Comparison of ENCODE assay signal across 9 cellular contexts in the genomic region with DNA sequence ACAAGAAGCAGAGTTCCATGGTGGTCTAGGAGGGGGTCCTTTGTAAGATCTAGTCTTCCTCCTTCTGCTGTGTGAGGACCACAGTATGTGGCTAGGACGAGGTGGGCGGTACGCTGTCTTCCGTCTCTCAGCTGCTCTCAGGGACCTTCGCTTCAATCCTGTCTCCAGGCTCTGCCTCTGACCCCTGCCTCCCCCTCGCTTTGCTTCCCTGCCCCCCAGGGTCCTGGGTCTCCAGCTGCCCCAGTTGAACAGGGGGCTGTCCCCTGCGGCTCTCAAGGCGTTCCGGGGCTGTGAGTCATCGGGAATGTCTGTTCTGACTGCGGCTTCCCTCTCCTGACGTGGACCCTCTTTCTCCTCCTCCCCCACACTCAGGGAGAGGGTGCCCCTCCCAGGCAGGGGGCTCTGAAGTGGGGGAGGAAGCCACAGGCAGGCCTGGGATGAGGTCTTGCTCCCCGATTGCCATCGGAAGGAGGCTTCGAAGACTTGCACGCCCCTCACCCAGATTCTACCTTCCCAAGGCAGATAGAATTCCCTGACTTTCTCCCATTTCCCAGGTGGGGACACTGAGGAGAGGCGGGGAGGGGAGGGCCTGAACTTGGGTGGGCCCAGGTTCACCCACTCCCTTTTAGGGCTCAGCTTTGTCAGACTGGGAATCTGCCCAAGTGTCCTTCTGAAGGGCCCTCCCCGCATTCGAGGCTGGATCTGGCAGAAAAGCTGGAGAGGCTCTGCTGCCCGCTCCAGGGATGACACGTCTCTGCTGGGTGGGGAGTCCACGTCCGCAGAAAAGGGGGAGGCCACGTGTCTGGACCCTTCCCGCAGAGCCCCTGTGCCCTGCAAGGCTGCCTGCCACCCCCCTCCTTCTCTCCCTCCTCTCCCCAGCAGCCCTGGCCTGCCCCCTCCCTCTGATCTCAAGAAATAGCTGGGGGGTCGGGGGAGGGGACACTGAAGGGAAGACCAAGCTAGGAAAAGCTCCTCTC. TPM values are rescaled to one million over a fixed set of nuclear protein-coding genes. Genes with fewer than 3 reads are reported as not detected.
DNase-seq lines count a peak whose midpoint lies in the region; ATAC-seq and TF ChIP-seq lines count a peak whose summit lies in the region.
"Had no signal": no experiment of that assay in that cellular context is flagged by ENCODE, and none has a peak within 500 bp of the region (broad histone marks: within the 10 kb centered on the region; RNA-seq: fewer than 3 reads in every experiment).

No MANE protein-coding gene starts in this region.

- intact Hi-C loops in right cardiac atrium (cut with DNase I) (no loop called here), gastrocnemius medialis (cut with DNase I; ENCODE audit: low total_unique reads) (no loop called here)
- intact Hi-C loops in activated T-helper 2 cell treated with anti-CD3 and anti-CD28 coated beads, Interferon-gamma antibody, Interleukin-2, Interleukin-4, amounts not matched to agents 10 μg/mL and 5 μg/mL and 100 μg/mL, durations not matched to agents 14 hours and 24 hours and 36 hours (cut with micrococcal nuclease): no loop called here

- no peak overlapping the region for H3K27ac Mint-ChIP-seq in activated T-helper 17 cell treated with anti-CD3 and anti-CD28 coated beads, Interleukin-2, amount 50 U/mL, for 72 hours
- H3K27ac Mint-ChIP-seq in activated T-helper 2 cell treated with anti-CD3 and anti-CD28 coated beads, Interferon-gamma antibody, Interleukin-2, Interleukin-4, amounts not matched to agents 10 μg/mL and 5 μg/mL and 100 μg/mL, durations not matched to agents 14 hours and 24 hours and 36 hours: no peak overlapping the region

- peaks cover 52% of the 10 kb centered on the region for H3K27me3 Mint-ChIP-seq in activated T-helper 17 cell treated with anti-CD3 and anti-CD28 coated beads, Interleukin-2, amount 50 U/mL, for 72 hours
- peaks cover 44% of the 10 kb centered on the region for H3K27me3 Mint-ChIP-seq in activated T-helper 2 cell treated with anti-CD3 and anti-CD28 coated beads, Interferon-gamma antibody, Interleukin-2, Interleukin-4, amounts not matched to agents 10 μg/mL and 5 μg/mL and 100 μg/mL, durations not matched to agents 14 hours and 24 hours and 36 hours (ENCODE audit: low read depth)

- whole genome bisulfite sequencing in right cardiac atrium: 27% methylated on average over 26 of the region's 26 CpGs

- no peak for TF ChIP-seq CTCF in gastrocnemius medialis (IDR thresholded peaks at IDR 0.05 in 4 of 5, conservative IDR thresholded peaks at IDR 0.05 in 1 of 5)

- in situ Hi-C loops in gastrocnemius medialis (cut with MboI; ENCODE audit: low sequenced_read_pairs in 4 of 4): no loop called here

- ATAC-seq in activated T-helper 17 cell treated with anti-CD3 and anti-CD28 coated beads, Interleukin-2, amount 50 U/mL, for 72 hours (replicated peaks): no peak
- ATAC-seq in right cardiac atrium (peak; percentile 47 to 70), gastrocnemius medialis (peak in 1 of 2 donors; percentile 16), HG03378 (IDR thresholded peaks at IDR 0.05; ENCODE audit: unreplicated experiment) (no peak), HG02642 (IDR thresholded peaks at IDR 0.05; ENCODE audit: poor library complexity, unreplicated experiment) (no peak)

- H3K27me3 ChIP-seq in right cardiac atrium (ENCODE audit: control insufficient read depth, insufficient read depth) (no peaks in the 10 kb centered on the region), gastrocnemius medialis (peaks cover 8 to 30% (median 28%) of the 10 kb centered on the region in 3 donors)

- no peak overlapping the region for H3K4me3 ChIP-seq in right cardiac atrium (ENCODE audit: low read length)
- H3K4me3 ChIP-seq in gastrocnemius medialis: no peak overlapping the region

- peaks cover 10% of the 10 kb centered on the region for H3K4me1 Mint-ChIP-seq in activated T-helper 17 cell treated with anti-CD3 and anti-CD28 coated beads, Interleukin-2, amount 50 U/mL, for 72 hours
- peaks cover 11% of the 10 kb centered on the region for H3K4me1 Mint-ChIP-seq in activated T-helper 2 cell treated with anti-CD3 and anti-CD28 coated beads, Interferon-gamma antibody, Interleukin-2, Interleukin-4, amounts not matched to agents 10 μg/mL and 5 μg/mL and 100 μg/mL, durations not matched to agents 14 hours and 24 hours and 36 hours (ENCODE audit: low read depth)

- H3K4me1 ChIP-seq in right cardiac atrium (ENCODE audit: control insufficient read depth, insufficient read depth, low read length) (peaks cover 2% of the 10 kb centered on the region), gastrocnemius medialis (peaks cover 4 to 15% of the 10 kb centered on the region in 2 donors)

- no peaks in the 10 kb centered on the region for H3K36me3 Mint-ChIP-seq in activated T-helper 17 cell treated with anti-CD3 and anti-CD28 coated beads, Interleukin-2, amount 50 U/mL, for 72 hours (ENCODE audit: low read depth)
- H3K36me3 Mint-ChIP-seq in activated T-helper 2 cell treated with anti-CD3 and anti-CD28 coated beads, Interferon-gamma antibody, Interleukin-2, Interleukin-4, amounts not matched to agents 10 μg/mL and 5 μg/mL and 100 μg/mL, durations not matched to agents 14 hours and 24 hours and 36 hours (ENCODE audit: low read depth): no peaks in the 10 kb centered on the region

- DNase-seq in GM04503 (ENCODE audit: low read depth): peak; percentile 82
- peak; percentile 84 to 88 (median 85) for DNase-seq in right cardiac atrium
- no peak for DNase-seq in gastrocnemius medialis
- no peak for DNase-seq in activated T-helper 2 cell treated with anti-CD3 and anti-CD28 coated beads, Interferon-gamma antibody, Interleukin-2, Interleukin-4, amounts not matched to agents 10 μg/mL and 5 μg/mL and 100 μg/mL, durations not matched to agents 14 hours and 24 hours and 36 hours (ENCODE audit: low spot score)
- DNase-seq in pons (ENCODE audit: low spot score): no peak

- no peaks in the 10 kb centered on the region for H3K9me3 Mint-ChIP-seq in activated T-helper 17 cell treated with anti-CD3 and anti-CD28 coated beads, Interleukin-2, amount 50 U/mL, for 72 hours
- H3K9me3 Mint-ChIP-seq in activated T-helper 2 cell treated with anti-CD3 and anti-CD28 coated beads, Interferon-gamma antibody, Interleukin-2, Interleukin-4, amounts not matched to agents 10 μg/mL and 5 μg/mL and 100 μg/mL, durations not matched to agents 14 hours and 24 hours and 36 hours: no peaks in the 10 kb centered on the region

- no peaks in the 10 kb centered on the region for H3K36me3 ChIP-seq in gastrocnemius medialis

- H3K9me3 ChIP-seq in right cardiac atrium (ENCODE audit: control insufficient read depth, low read length) (no peaks in the 10 kb centered on the region), gastrocnemius medialis (no peaks in the 10 kb centered on the region)

- peak overlapping the region; percentile 44 for H3K4me3 Mint-ChIP-seq in activated T-helper 17 cell treated with anti-CD3 and anti-CD28 coated beads, Interleukin-2, amount 50 U/mL, for 72 hours
- H3K4me3 Mint-ChIP-seq in activated T-helper 2 cell treated with anti-CD3 and anti-CD28 coated beads, Interferon-gamma antibody, Interleukin-2, Interleukin-4, amounts not matched to agents 10 μg/mL and 5 μg/mL and 100 μg/mL, durations not matched to agents 14 hours and 24 hours and 36 hours (ENCODE audit: low read depth): no peak overlapping the region

- no peak for TF ChIP-seq POLR2A in gastrocnemius medialis (IDR thresholded peaks at IDR 0.05)

- H3K27ac ChIP-seq in right cardiac atrium (ENCODE audit: low read length) (peak overlapping the region; percentile 80), gastrocnemius medialis (peak overlapping the region; percentile 47 to 74 (median 56))
- H3K27ac ChIP-seq: VCaP had no signal

RNA-seq across cellular contexts. Expression of a gene that starts 9.1 kb away (rescaled TPM):
- 1 to 10 TPM in 1 of 2 donors, under 1 TPM in 1; 0.37 to 1.9 TPM for total RNA-seq in activated T-helper 17 cell treated with anti-CD3 and anti-CD28 coated beads, Interleukin-2, amount 50 U/mL, for 72 hours
- total RNA-seq in right cardiac atrium (100 to 1,000 TPM in 1 of 4 donors, 10 to 100 TPM in 3; 58.4 to 138 (median 74.3) TPM), gastrocnemius medialis (1 to 10 TPM; 1.7 to 9.5 (median 5.1) TPM)
- polyA plus RNA-seq in right cardiac atrium: 24.8 TPM
- total RNA-seq in activated T-helper 2 cell treated with anti-CD3 and anti-CD28 coated beads, Interferon-gamma antibody, Interleukin-2, Interleukin-4, amounts not matched to agents 10 μg/mL and 5 μg/mL and 100 μg/mL, durations not matched to agents 14 hours and 24 hours and 36 hours: 13.9 and 15.5 TPM in 2 replicates

RNA-seq across cellular contexts. Expression of a gene that starts 44.7 kb away (rescaled TPM):
- total RNA-seq in activated T-helper 17 cell treated with anti-CD3 and anti-CD28 coated beads, Interleukin-2, amount 50 U/mL, for 72 hours: not detected
- total RNA-seq in right cardiac atrium: 100 to 1,000 TPM; 127 to 150 (median 133) TPM
- 156 TPM for polyA plus RNA-seq in right cardiac atrium
- 100 to 1,000 TPM; 227 to 385 (median 292) TPM for total RNA-seq in gastrocnemius medialis
- 0.41 and 0.48 TPM in 2 replicates for total RNA-seq in activated T-helper 2 cell treated with anti-CD3 and anti-CD28 coated beads, Interferon-gamma antibody, Interleukin-2, Interleukin-4, amounts not matched to agents 10 μg/mL and 5 μg/mL and 100 μg/mL, durations not matched to agents 14 hours and 24 hours and 36 hours

Comparison
In these comparisons a context has a peak if more than half of its experiments do, and no peak if none do; other contexts are left out.
1. DNase-seq: peak in GM04503 (single experiment) and right cardiac atrium (3 of 3); none in gastrocnemius medialis (0 of 2), activated T-helper 2 cell treated with anti-CD3 and anti-CD28 coated beads, Interferon-gamma antibody, Interleukin-2, Interleukin-4, amounts not matched to agents 10 μg/mL and 5 μg/mL and 100 μg/mL, durations not matched to agents 14 hours and 24 hours and 36 hours (single experiment) and pons (single experiment).
2. ATAC-seq: peak in right cardiac atrium (2 of 2); none in activated T-helper 17 cell treated with anti-CD3 and anti-CD28 coated beads, Interleukin-2, amount 50 U/mL, for 72 hours (single experiment), HG03378 (single experiment) and HG02642 (single experiment).
3. RNA of a gene that starts 44.7 kb away (total RNA-seq): 227 to 385 TPM in gastrocnemius medialis and 127 to 150 TPM in right cardiac atrium; 0.41 to 0.48 TPM in activated T-helper 2 cell treated with anti-CD3 and anti-CD28 coated beads, Interferon-gamma antibody, Interleukin-2, Interleukin-4, amounts not matched to agents 10 μg/mL and 5 μg/mL and 100 μg/mL, durations not matched to agents 14 hours and 24 hours and 36 hours and not detected in activated T-helper 17 cell treated with anti-CD3 and anti-CD28 coated beads, Interleukin-2, amount 50 U/mL, for 72 hours; every median in the first group is over 10 times any median in the second.